ENCODE assay signal across 1 cellular context in the genomic region with DNA sequence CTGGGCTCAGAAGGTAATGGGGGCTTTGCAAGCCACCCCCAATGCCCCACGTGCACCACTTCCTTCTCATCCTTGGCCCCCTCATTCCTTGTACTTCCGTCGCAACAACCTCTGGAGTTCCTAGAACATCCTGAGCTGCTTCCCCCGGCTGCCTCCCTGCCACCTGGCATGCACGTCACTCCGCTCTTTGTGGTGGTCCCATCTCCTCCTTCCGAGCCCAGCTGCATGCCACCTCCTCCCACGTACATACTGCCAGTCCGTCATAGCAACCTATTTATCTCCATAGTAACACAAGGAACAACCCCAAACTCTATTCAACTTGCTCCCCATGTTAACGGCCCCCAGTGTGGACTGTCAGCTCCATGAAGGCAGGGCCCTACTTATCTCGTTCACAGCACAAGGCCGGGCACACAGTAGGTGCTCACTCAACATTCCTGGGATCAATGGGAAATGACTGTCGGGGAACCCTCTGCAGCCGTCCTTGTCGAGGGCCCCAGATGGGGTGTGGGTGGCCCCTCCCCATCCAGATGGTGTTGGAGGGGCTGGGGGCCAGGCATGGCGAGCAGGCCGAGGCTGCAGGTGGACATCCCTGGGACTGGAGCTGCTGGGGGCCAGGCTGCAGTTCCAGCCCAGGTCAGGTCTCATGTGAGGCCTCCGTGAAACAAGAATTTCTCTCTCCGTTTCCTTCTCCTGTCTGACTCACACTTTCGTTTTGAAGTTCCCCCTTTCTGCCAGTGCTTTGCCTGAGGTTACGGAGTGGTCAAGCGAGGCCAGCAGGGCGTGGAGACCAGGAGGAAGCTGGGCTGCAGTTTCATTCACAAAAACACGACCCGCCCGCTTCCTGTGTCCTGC.
TF ChIP-seq lines count a peak whose summit lies in the region.

No MANE protein-coding gene starts in this region.

TF ChIP-seq in K562, 482 proteins besides CTCF, POLR2A, EP300 and RAD21 (continued from another document and continues in another):
- TF ChIP-seq DEAF1 (CRISPR knock-in tag; IDR thresholded peaks at IDR 0.05) (no peak), CGGBP1 (CRISPR knock-in tag; IDR thresholded peaks at IDR 0.05) (no peak), ARID1B (IDR thresholded peaks at IDR 0.05) (peak; percentile 14; the same call in 1 of the 2 replicates), ATF7 (IDR thresholded peaks at IDR 0.05) (peak; percentile 59), ZNF121 (CRISPR knock-in tag; conservative IDR thresholded peaks at IDR 0.05) (0 out of 2 replicates have a peak, but pooled peaks have one; percentile 4), ERF (CRISPR knock-in tag; IDR thresholded peaks at IDR 0.05) (0 out of 2 replicates have a peak, but pooled peaks have one; percentile 23), CBFB (CRISPR knock-in tag; IDR thresholded peaks at IDR 0.05) (0 out of 2 replicates have a peak, but pooled peaks have one; percentile 55), CBX5 (IDR thresholded peaks at IDR 0.05; ENCODE audit: borderline replicate concordance, low read depth) (no peak; the same call in 1 of the 2 replicates), MEF2A (IDR thresholded peaks at IDR 0.05; ENCODE audit: control insufficient read depth, low read depth, low read length) (0 out of 2 replicates have a peak, but pooled peaks have one; percentile 20), MAFG (tag; conservative IDR thresholded peaks at IDR 0.05) (0 out of 2 replicates have a peak, but pooled peaks have one; percentile 3), SAP30 (IDR thresholded peaks at IDR 0.05; ENCODE audit: borderline replicate concordance, insufficient read depth, low read depth, low read length, poor library complexity, severe bottlenecking) (peak; percentile 10), ZNF224 (CRISPR knock-in tag; IDR thresholded peaks at IDR 0.05) (no peak), SMAD4 (CRISPR knock-in tag; conservative IDR thresholded peaks at IDR 0.05) (peak; percentile 41), L3MBTL2 (IDR thresholded peaks at IDR 0.05) (peak; percentile 61), SAFB (IDR thresholded peaks at IDR 0.05; ENCODE audit: borderline replicate concordance, low read depth, low read length) (peak; percentile 24; the same call in 1 of the 2 replicates), ZNF277 (CRISPR knock-in tag; IDR thresholded peaks at IDR 0.05; ENCODE audit: borderline replicate concordance) (no peak), CBX1 (IDR thresholded peaks at IDR 0.05; ENCODE audit: low read depth) (peak; percentile 68), ESRRA (IDR thresholded peaks at IDR 0.05; ENCODE audit: borderline replicate concordance, low read depth) (peak; percentile 61; the same call in 1 of the 2 replicates), SMARCE1 (IDR thresholded peaks at IDR 0.05) (peak; percentile 23; the same call in 1 of the 2 replicates), KAT7 (CRISPR knock-in tag; IDR thresholded peaks at IDR 0.05; ENCODE audit: borderline replicate concordance) (peak; percentile 56; the same call in 1 of the 2 replicates), SMARCA5 (IDR thresholded peaks at IDR 0.05) (0 out of 2 replicates have a peak, but pooled peaks have one; percentile 46), HMGN3 (IDR thresholded peaks at IDR 0.05; ENCODE audit: borderline replicate concordance, extremely low read depth, insufficient read length, low read depth, low read length) (peak; percentile 50), ZNF274 (IDR thresholded peaks at IDR 0.05; ENCODE audit: borderline replicate concordance, low read depth, low read length) (no peak), SPI1 (IDR thresholded peaks at IDR 0.05; ENCODE audit: borderline replicate concordance, low read depth, low read length) (0 out of 2 replicates have a peak, but pooled peaks have one; percentile 16), ZNF212 (CRISPR knock-in tag; IDR thresholded peaks at IDR 0.05) (0 out of 2 replicates have a peak, but pooled peaks have one; percentile 7), RCOR1 (IDR thresholded peaks at IDR 0.05; ENCODE audit: borderline replicate concordance in 1 of 2, low read depth in 2 of 2, low read length in 2 of 2) (peak in 1 of 2 experiments; percentile 15; a peak in 1 of 4 replicates), RNF2 (IDR thresholded peaks at IDR 0.05) (peak; percentile 73; the same call in 1 of the 2 replicates), MYC (IDR thresholded peaks at IDR 0.05; ENCODE audit: low read depth, low read length) (peak; percentile 81), MYC (CRISPR knock-in tag; IDR thresholded peaks at IDR 0.05; ENCODE audit: borderline replicate concordance, low read depth) (no peak), SMARCA4 (IDR thresholded peaks at IDR 0.05) (peak; percentile 19; the same call in 1 of the 2 replicates), TAF9B (IDR thresholded peaks at IDR 0.05; ENCODE audit: partially characterized antibody) (peak; percentile 36), FOXK1 (CRISPR knock-in tag; IDR thresholded peaks at IDR 0.05; ENCODE audit: borderline replicate concordance) (peak; percentile 88; the same call in 1 of the 2 replicates)
- TF ChIP-seq, protein P1, sequence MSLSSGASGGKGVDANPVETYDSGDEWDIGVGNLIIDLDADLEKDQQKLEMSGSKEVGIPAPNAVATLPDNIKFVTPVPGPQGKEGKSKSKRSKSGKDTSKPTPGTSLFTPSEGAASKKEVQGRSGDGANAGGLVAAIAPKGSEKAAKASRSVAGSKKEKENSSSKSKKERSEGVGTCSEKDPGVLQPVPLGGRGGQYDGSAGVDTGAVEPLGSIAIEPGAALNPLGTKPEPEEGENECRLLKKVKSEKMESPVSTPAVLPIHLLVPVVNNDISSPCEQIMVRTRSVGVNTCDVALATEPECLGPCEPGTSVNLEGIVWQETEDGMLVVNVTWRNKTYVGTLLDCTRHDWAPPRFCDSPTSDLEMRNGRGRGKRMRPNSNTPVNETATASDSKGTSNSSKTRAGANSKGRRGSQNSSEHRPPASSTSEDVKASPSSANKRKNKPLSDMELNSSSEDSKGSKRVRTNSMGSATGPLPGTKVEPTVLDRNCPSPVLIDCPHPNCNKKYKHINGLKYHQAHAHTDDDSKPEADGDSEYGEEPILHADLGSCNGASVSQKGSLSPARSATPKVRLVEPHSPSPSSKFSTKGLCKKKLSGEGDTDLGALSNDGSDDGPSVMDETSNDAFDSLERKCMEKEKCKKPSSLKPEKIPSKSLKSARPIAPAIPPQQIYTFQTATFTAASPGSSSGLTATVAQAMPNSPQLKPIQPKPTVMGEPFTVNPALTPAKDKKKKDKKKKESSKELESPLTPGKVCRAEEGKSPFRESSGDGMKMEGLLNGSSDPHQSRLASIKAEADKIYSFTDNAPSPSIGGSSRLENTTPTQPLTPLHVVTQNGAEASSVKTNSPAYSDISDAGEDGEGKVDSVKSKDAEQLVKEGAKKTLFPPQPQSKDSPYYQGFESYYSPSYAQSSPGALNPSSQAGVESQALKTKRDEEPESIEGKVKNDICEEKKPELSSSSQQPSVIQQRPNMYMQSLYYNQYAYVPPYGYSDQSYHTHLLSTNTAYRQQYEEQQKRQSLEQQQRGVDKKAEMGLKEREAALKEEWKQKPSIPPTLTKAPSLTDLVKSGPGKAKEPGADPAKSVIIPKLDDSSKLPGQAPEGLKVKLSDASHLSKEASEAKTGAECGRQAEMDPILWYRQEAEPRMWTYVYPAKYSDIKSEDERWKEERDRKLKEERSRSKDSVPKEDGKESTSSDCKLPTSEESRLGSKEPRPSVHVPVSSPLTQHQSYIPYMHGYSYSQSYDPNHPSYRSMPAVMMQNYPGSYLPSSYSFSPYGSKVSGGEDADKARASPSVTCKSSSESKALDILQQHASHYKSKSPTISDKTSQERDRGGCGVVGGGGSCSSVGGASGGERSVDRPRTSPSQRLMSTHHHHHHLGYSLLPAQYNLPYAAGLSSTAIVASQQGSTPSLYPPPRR (CRISPR knock-in tag; IDR thresholded peaks at IDR 0.05; ENCODE audit: borderline replicate concordance): no peak
- TF ChIP-seq, protein P2, sequence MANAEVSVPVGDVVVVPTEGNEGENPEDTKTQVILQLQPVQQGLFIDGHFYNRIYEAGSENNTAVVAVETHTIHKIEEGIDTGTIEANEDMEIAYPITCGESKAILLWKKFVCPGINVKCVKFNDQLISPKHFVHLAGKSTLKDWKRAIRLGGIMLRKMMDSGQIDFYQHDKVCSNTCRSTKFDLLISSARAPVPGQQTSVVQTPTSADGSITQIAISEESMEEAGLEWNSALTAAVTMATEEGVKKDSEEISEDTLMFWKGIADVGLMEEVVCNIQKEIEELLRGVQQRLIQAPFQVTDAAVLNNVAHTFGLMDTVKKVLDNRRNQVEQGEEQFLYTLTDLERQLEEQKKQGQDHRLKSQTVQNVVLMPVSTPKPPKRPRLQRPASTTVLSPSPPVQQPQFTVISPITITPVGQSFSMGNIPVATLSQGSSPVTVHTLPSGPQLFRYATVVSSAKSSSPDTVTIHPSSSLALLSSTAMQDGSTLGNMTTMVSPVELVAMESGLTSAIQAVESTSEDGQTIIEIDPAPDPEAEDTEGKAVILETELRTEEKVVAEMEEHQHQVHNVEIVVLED (CRISPR knock-in tag; IDR thresholded peaks at IDR 0.05): no peak
- TF ChIP-seq, protein P3, sequence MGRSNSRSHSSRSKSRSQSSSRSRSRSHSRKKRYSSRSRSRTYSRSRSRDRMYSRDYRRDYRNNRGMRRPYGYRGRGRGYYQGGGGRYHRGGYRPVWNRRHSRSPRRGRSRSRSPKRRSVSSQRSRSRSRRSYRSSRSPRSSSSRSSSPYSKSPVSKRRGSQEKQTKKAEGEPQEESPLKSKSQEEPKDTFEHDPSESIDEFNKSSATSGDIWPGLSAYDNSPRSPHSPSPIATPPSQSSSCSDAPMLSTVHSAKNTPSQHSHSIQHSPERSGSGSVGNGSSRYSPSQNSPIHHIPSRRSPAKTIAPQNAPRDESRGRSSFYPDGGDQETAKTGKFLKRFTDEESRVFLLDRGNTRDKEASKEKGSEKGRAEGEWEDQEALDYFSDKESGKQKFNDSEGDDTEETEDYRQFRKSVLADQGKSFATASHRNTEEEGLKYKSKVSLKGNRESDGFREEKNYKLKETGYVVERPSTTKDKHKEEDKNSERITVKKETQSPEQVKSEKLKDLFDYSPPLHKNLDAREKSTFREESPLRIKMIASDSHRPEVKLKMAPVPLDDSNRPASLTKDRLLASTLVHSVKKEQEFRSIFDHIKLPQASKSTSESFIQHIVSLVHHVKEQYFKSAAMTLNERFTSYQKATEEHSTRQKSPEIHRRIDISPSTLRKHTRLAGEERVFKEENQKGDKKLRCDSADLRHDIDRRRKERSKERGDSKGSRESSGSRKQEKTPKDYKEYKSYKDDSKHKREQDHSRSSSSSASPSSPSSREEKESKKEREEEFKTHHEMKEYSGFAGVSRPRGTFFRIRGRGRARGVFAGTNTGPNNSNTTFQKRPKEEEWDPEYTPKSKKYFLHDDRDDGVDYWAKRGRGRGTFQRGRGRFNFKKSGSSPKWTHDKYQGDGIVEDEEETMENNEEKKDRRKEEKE (IDR thresholded peaks at IDR 0.05; ENCODE audit: borderline replicate concordance in 1 of 2, control insufficient read depth in 1 of 2, low read depth in 2 of 2, low read length in 1 of 2): 0 out of 4 replicates have a peak, but pooled peaks of 1 of the 2 experiments have one; percentile 41
- TF ChIP-seq, protein P4, sequence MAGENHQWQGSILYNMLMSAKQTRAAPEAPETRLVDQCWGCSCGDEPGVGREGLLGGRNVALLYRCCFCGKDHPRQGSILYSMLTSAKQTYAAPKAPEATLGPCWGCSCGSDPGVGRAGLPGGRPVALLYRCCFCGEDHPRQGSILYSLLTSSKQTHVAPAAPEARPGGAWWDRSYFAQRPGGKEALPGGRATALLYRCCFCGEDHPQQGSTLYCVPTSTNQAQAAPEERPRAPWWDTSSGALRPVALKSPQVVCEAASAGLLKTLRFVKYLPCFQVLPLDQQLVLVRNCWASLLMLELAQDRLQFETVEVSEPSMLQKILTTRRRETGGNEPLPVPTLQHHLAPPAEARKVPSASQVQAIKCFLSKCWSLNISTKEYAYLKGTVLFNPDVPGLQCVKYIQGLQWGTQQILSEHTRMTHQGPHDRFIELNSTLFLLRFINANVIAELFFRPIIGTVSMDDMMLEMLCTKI (IDR thresholded peaks at IDR 0.05; ENCODE audit: partially characterized antibody): no peak
- TF ChIP-seq, protein P5, sequence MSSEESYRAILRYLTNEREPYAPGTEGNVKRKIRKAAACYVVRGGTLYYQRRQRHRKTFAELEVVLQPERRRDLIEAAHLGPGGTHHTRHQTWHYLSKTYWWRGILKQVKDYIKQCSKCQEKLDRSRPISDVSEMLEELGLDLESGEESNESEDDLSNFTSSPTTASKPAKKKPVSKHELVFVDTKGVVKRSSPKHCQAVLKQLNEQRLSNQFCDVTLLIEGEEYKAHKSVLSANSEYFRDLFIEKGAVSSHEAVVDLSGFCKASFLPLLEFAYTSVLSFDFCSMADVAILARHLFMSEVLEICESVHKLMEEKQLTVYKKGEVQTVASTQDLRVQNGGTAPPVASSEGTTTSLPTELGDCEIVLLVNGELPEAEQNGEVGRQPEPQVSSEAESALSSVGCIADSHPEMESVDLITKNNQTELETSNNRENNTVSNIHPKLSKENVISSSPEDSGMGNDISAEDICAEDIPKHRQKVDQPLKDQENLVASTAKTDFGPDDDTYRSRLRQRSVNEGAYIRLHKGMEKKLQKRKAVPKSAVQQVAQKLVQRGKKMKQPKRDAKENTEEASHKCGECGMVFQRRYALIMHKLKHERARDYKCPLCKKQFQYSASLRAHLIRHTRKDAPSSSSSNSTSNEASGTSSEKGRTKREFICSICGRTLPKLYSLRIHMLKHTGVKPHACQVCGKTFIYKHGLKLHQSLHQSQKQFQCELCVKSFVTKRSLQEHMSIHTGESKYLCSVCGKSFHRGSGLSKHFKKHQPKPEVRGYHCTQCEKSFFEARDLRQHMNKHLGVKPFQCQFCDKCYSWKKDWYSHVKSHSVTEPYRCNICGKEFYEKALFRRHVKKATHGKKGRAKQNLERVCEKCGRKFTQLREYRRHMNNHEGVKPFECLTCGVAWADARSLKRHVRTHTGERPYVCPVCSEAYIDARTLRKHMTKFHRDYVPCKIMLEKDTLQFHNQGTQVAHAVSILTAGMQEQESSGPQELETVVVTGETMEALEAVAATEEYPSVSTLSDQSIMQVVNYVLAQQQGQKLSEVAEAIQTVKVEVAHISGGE (CRISPR knock-in tag; IDR thresholded peaks at IDR 0.05): peak in 1 of 3 experiments; percentile 88; a peak in 2 of 6 replicates
